ENCODE assay signal across 7 cellular contexts in genomic region chr12:32365473-32366064, GRCh38. TPM values are rescaled to one million over a fixed set of nuclear protein-coding genes. Genes with fewer than 3 reads are reported as not detected.
DNase-seq lines count a peak whose midpoint lies in the region; ATAC-seq and TF ChIP-seq lines count a peak whose summit lies in the region.

No MANE protein-coding gene starts in this region.

- DNase-seq in GM03348 (ENCODE audit: low spot score), result peak; percentile 79
- DNase-seq in NCI-H2029 treated with DMSO at 0.1 percent for 48 hours (lab: John Stamatoyannopoulos, UW), result peak; percentile 78
- peak; percentile 25 for DNase-seq in T-helper 2 cell treated with Interferon-gamma antibody and Interleukin-4, amounts not matched to agents 5 μg/mL and 100 μg/mL, for 36 hours (ENCODE audit: low spot score)
- DNase-seq in dedifferentiated amniotic fluid mesenchymal stem cell (ENCODE audit: extremely low spot score), result peak; percentile 66
- peak in 1 of 3 donors; percentile 66 for DNase-seq in right lobe of liver
- DNase-seq in substantia nigra (lab: John Stamatoyannopoulos, UW), result peak in 26 of 49 donors; percentile 1 to 43 (median 11)

- H3K36me3 Mint-ChIP-seq in T-helper 2 cell treated with Interferon-gamma antibody and Interleukin-4, amounts not matched to agents 5 μg/mL and 100 μg/mL, for 36 hours (ENCODE audit: low read depth), result no peaks in the 10 kb centered on the region

- H3K9me3 Mint-ChIP-seq in T-helper 2 cell treated with Interferon-gamma antibody and Interleukin-4, amounts not matched to agents 5 μg/mL and 100 μg/mL, for 36 hours, result no peaks in the 10 kb centered on the region

- H3K36me3 ChIP-seq in right lobe of liver, result no peaks in the 10 kb centered on the region

- intact Hi-C loops in right lobe of liver (cut with DNase I), result loop anchor here in 1 of 2 donors (10.0 kb wide), 1 partner anchor 289 kb away; no protein-coding TSS in a partner anchor

- peak; percentile 80 to 94 (median 82) for TF ChIP-seq CTCF in right lobe of liver (IDR thresholded peaks at IDR 0.05)

- WGBS in right lobe of liver (ENCODE audit: insufficient coverage, low coverage, low lambda C conversion rate, missing lambda C conversion rate), result 42% methylated on average over 5 of the region's 5 CpGs

- no peak overlapping the region for H3K4me3 ChIP-seq in right lobe of liver

- H3K4me3 Mint-ChIP-seq in T-helper 2 cell treated with Interferon-gamma antibody and Interleukin-4, amounts not matched to agents 5 μg/mL and 100 μg/mL, for 36 hours, result no peak overlapping the region

- TF ChIP-seq POLR2A in right lobe of liver (IDR thresholded peaks at IDR 0.05), result no peak

- peaks cover 0 to 6% (median 3%) of the 10 kb centered on the region in 4 donors for H3K4me1 ChIP-seq in right lobe of liver

- H3K27ac Mint-ChIP-seq in T-helper 2 cell treated with Interferon-gamma antibody and Interleukin-4, amounts not matched to agents 5 μg/mL and 100 μg/mL, for 36 hours, result no peak overlapping the region

- H3K9me3 ChIP-seq in right lobe of liver, result no peaks in the 10 kb centered on the region

- H3K27ac ChIP-seq in right lobe of liver, result no peak overlapping the region
- H3K27ac ChIP-seq in substantia nigra (ENCODE audit: low read depth, low read length, poor library complexity, severe bottlenecking), result no peak overlapping the region

- ATAC-seq in HG02588 (IDR thresholded peaks at IDR 0.05; ENCODE audit: unreplicated experiment) (peak; percentile 53), right lobe of liver (peak; percentile 91 to 96 (median 94))

- H3K4me1 Mint-ChIP-seq in T-helper 2 cell treated with Interferon-gamma antibody and Interleukin-4, amounts not matched to agents 5 μg/mL and 100 μg/mL, for 36 hours (ENCODE audit: low read depth), result no peaks in the 10 kb centered on the region

- no peaks in the 10 kb centered on the region for H3K27me3 ChIP-seq in right lobe of liver

- no peaks in the 10 kb centered on the region for H3K27me3 Mint-ChIP-seq in T-helper 2 cell treated with Interferon-gamma antibody and Interleukin-4, amounts not matched to agents 5 μg/mL and 100 μg/mL, for 36 hours (ENCODE audit: low read depth)

RNA-seq across cellular contexts. Expression of gene FGD4, which starts 33.8 kb away (rescaled TPM):
- 10 to 100 TPM; 15.1 to 29.3 (median 20.3) TPM for total RNA-seq in right lobe of liver
